In the genomic region with DNA sequence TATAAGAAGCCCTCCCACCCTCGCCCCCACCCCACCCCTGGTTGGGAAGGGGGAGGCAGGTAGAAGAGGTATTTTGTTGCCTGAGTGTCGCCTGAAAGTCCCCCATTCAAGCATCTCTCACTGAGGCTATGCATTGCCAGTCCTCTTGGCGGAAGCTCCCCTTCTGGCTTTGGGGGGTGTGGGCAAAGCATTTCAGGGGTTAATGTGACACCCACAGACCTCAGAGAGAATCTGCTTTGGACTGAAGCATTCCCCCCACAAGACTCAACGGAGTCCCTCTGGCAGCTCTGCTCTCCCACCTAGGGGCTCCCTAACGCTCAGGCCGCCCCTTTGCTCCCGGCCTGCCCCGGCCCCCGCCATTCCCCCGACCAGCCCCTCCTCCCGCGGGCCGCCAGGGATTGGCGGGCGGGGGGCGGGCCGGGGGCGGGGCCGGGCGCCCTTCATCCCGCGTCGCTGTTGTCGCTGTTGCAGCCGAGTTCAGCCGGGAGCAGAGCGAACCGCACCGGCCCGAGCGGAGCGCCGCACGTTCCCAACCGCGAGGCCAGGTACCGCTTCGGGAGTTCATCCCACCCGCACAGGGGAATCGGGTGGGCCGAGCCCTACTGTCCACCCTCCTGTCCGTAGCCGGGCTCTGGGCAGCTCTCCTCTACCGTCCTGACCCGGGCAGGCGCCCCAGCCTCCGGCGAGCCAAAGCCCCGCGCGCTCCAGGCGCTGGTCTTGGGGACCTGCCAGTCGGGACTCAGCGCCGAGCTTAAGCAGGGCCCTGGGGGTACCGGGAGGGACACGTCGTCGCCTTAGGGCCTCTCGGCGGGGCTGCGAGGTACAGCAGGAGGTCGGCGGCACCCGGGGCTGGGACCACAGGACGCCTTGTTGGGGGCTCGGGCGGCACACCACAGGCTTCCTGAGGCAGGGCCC, we compare ENCODE assay signal across 1 cellular context.
TF ChIP-seq lines count a peak whose summit lies in the region.

A gene (plus strand): TSS at position 468 of the 915 bp plus-strand sequence. CDS start 8,929 bp downstream, outside the sequence.

TF ChIP-seq in WTC11, 78 proteins besides CTCF, POLR2A, EP300 and RAD21 (continued from another document):
- TF ChIP-seq, protein P1, sequence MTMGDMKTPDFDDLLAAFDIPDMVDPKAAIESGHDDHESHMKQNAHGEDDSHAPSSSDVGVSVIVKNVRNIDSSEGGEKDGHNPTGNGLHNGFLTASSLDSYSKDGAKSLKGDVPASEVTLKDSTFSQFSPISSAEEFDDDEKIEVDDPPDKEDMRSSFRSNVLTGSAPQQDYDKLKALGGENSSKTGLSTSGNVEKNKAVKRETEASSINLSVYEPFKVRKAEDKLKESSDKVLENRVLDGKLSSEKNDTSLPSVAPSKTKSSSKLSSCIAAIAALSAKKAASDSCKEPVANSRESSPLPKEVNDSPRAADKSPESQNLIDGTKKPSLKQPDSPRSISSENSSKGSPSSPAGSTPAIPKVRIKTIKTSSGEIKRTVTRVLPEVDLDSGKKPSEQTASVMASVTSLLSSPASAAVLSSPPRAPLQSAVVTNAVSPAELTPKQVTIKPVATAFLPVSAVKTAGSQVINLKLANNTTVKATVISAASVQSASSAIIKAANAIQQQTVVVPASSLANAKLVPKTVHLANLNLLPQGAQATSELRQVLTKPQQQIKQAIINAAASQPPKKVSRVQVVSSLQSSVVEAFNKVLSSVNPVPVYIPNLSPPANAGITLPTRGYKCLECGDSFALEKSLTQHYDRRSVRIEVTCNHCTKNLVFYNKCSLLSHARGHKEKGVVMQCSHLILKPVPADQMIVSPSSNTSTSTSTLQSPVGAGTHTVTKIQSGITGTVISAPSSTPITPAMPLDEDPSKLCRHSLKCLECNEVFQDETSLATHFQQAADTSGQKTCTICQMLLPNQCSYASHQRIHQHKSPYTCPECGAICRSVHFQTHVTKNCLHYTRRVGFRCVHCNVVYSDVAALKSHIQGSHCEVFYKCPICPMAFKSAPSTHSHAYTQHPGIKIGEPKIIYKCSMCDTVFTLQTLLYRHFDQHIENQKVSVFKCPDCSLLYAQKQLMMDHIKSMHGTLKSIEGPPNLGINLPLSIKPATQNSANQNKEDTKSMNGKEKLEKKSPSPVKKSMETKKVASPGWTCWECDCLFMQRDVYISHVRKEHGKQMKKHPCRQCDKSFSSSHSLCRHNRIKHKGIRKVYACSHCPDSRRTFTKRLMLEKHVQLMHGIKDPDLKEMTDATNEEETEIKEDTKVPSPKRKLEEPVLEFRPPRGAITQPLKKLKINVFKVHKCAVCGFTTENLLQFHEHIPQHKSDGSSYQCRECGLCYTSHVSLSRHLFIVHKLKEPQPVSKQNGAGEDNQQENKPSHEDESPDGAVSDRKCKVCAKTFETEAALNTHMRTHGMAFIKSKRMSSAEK (CRISPR knock-in tag; IDR thresholded peaks at IDR 0.05; ENCODE audit: borderline replicate concordance), result no peak
- TF ChIP-seq CREB1 (CRISPR knock-in tag; IDR thresholded peaks at IDR 0.05) (no peak), TCF7 (CRISPR knock-in tag; IDR thresholded peaks at IDR 0.05; ENCODE audit: low read depth) (no peak), KAT7 (CRISPR knock-in tag; IDR thresholded peaks at IDR 0.05; ENCODE audit: borderline replicate concordance) (no peak), ZNF219 (CRISPR knock-in tag; IDR thresholded peaks at IDR 0.05; ENCODE audit: borderline replicate concordance) (no peak), MXD4 (CRISPR knock-in tag; IDR thresholded peaks at IDR 0.05; ENCODE audit: borderline replicate concordance) (no peak), ZNF138 (CRISPR knock-in tag; conservative IDR thresholded peaks at IDR 0.05) (no peak)
- TF ChIP-seq, protein P2, sequence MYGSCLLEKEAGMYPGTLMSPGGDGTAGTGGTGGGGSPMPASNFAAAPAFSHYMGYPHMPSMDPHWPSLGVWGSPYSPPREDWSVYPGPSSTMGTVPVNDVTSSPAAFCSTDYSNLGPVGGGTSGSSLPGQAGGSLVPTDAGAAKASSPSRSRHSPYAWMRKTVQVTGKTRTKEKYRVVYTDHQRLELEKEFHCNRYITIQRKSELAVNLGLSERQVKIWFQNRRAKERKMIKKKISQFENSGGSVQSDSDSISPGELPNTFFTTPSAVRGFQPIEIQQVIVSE (CRISPR knock-in tag; IDR thresholded peaks at IDR 0.05; ENCODE audit: borderline replicate concordance), result no peak
- TF ChIP-seq, protein P3, sequence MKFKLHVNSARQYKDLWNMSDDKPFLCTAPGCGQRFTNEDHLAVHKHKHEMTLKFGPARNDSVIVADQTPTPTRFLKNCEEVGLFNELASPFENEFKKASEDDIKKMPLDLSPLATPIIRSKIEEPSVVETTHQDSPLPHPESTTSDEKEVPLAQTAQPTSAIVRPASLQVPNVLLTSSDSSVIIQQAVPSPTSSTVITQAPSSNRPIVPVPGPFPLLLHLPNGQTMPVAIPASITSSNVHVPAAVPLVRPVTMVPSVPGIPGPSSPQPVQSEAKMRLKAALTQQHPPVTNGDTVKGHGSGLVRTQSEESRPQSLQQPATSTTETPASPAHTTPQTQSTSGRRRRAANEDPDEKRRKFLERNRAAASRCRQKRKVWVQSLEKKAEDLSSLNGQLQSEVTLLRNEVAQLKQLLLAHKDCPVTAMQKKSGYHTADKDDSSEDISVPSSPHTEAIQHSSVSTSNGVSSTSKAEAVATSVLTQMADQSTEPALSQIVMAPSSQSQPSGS (CRISPR knock-in tag; IDR thresholded peaks at IDR 0.05; ENCODE audit: borderline replicate concordance, low read depth), result no peak
- TF ChIP-seq, protein P4, sequence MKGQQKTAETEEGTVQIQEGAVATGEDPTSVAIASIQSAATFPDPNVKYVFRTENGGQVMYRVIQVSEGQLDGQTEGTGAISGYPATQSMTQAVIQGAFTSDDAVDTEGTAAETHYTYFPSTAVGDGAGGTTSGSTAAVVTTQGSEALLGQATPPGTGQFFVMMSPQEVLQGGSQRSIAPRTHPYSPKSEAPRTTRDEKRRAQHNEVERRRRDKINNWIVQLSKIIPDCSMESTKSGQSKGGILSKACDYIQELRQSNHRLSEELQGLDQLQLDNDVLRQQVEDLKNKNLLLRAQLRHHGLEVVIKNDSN (CRISPR knock-in tag; IDR thresholded peaks at IDR 0.05), result no peak
- TF ChIP-seq, protein P5, sequence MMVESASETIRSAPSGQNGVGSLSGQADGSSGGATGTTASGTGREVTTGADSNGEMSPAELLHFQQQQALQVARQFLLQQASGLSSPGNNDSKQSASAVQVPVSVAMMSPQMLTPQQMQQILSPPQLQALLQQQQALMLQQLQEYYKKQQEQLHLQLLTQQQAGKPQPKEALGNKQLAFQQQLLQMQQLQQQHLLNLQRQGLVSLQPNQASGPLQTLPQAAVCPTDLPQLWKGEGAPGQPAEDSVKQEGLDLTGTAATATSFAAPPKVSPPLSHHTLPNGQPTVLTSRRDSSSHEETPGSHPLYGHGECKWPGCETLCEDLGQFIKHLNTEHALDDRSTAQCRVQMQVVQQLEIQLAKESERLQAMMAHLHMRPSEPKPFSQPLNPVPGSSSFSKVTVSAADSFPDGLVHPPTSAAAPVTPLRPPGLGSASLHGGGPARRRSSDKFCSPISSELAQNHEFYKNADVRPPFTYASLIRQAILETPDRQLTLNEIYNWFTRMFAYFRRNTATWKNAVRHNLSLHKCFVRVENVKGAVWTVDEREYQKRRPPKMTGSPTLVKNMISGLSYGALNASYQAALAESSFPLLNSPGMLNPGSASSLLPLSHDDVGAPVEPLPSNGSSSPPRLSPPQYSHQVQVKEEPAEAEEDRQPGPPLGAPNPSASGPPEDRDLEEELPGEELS (CRISPR knock-in tag; IDR thresholded peaks at IDR 0.05), result no peak
- TF ChIP-seq, protein P6, sequence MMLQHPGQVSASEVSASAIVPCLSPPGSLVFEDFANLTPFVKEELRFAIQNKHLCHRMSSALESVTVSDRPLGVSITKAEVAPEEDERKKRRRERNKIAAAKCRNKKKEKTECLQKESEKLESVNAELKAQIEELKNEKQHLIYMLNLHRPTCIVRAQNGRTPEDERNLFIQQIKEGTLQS (CRISPR knock-in tag; conservative IDR thresholded peaks at IDR 0.05), result no peak
- TF ChIP-seq, protein P7, sequence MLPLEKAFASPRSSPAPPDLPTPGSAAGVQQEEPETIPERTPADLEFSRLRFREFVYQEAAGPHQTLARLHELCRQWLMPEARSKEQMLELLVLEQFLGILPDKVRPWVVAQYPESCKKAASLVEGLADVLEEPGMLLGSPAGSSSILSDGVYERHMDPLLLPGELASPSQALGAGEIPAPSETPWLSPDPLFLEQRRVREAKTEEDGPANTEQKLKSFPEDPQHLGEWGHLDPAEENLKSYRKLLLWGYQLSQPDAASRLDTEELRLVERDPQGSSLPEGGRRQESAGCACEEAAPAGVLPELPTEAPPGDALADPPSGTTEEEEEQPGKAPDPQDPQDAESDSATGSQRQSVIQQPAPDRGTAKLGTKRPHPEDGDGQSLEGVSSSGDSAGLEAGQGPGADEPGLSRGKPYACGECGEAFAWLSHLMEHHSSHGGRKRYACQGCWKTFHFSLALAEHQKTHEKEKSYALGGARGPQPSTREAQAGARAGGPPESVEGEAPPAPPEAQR (CRISPR knock-in tag; IDR thresholded peaks at IDR 0.05), result no peak
